In the genomic region with DNA sequence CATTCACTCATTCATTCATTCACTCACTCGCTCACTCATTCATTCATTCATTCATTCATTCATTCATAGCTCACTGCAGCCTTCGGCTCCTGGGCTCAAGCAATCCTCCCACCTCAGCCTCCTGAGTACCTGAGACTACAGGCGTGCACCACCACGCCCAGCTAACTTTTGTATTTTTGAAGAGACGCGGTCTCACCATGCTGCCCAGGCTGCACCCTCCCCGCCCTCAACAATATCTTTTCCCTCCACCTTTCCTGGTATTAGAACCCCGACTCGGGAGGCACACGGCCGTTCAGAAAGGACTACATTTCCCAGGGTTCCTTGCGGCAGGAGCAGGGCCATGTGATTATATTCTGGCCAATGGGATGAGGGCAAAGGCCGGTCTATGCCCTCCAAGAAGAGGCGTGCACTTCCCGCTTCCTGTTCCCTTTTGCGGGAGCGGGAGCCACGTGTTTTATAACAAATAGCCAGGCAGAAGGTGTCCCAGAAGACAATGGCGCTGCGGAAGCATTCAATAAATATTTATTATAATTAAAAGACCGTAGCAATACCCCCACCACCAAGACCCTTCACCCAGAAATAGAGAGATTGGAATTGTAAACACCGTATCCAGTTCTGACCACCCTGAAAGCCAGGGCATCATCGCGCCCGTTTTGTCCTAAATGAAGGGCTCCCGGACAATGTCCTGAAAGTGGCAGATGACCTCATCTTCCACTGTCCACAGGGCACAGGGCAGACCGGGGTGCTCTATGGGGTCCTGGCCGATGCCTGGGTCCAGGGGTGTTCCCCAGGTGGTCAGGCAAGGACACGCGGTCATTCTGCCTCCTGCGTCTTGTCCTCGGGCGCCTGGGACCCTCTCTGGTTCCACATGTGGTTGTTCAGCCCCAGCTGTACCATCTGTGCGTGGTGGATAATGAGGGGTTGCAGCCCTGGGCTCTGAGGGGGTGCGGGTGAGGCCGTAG, we compare ENCODE assay signal across 1 cellular context.
TF ChIP-seq lines count a peak whose summit lies in the region.

No MANE protein-coding gene starts in this region.

TF ChIP-seq in K562, 482 proteins besides CTCF, POLR2A, EP300 and RAD21 (continued from another document and continues in another):
- TF ChIP-seq, protein P1, sequence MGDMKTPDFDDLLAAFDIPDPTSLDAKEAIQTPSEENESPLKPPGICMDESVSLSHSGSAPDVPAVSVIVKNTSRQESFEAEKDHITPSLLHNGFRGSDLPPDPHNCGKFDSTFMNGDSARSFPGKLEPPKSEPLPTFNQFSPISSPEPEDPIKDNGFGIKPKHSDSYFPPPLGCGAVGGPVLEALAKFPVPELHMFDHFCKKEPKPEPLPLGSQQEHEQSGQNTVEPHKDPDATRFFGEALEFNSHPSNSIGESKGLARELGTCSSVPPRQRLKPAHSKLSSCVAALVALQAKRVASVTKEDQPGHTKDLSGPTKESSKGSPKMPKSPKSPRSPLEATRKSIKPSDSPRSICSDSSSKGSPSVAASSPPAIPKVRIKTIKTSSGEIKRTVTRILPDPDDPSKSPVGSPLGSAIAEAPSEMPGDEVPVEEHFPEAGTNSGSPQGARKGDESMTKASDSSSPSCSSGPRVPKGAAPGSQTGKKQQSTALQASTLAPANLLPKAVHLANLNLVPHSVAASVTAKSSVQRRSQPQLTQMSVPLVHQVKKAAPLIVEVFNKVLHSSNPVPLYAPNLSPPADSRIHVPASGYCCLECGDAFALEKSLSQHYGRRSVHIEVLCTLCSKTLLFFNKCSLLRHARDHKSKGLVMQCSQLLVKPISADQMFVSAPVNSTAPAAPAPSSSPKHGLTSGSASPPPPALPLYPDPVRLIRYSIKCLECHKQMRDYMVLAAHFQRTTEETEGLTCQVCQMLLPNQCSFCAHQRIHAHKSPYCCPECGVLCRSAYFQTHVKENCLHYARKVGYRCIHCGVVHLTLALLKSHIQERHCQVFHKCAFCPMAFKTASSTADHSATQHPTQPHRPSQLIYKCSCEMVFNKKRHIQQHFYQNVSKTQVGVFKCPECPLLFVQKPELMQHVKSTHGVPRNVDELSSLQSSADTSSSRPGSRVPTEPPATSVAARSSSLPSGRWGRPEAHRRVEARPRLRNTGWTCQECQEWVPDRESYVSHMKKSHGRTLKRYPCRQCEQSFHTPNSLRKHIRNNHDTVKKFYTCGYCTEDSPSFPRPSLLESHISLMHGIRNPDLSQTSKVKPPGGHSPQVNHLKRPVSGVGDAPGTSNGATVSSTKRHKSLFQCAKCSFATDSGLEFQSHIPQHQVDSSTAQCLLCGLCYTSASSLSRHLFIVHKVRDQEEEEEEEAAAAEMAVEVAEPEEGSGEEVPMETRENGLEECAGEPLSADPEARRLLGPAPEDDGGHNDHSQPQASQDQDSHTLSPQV (IDR thresholded peaks at IDR 0.05): peak; percentile 94
- TF ChIP-seq, protein P2, sequence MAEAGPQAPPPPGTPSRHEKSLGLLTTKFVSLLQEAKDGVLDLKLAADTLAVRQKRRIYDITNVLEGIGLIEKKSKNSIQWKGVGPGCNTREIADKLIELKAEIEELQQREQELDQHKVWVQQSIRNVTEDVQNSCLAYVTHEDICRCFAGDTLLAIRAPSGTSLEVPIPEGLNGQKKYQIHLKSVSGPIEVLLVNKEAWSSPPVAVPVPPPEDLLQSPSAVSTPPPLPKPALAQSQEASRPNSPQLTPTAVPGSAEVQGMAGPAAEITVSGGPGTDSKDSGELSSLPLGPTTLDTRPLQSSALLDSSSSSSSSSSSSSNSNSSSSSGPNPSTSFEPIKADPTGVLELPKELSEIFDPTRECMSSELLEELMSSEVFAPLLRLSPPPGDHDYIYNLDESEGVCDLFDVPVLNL (CRISPR knock-in tag; IDR thresholded peaks at IDR 0.05; ENCODE audit: low read depth): 0 out of 2 replicates have a peak, but pooled peaks have one; percentile 55
- TF ChIP-seq NR2C1 (IDR thresholded peaks at IDR 0.05) (peak; percentile 72), NR2C1 (tag; IDR thresholded peaks at IDR 0.05) (peak; percentile 79), NCOA6 (IDR thresholded peaks at IDR 0.05) (no peak), MIER1 (IDR thresholded peaks at IDR 0.05; ENCODE audit: low read depth) (no peak), ESRRA (IDR thresholded peaks at IDR 0.05; ENCODE audit: borderline replicate concordance, low read depth) (0 out of 2 replicates have a peak, but pooled peaks have one; percentile 9), SIN3A (IDR thresholded peaks at IDR 0.05; ENCODE audit: borderline replicate concordance in 2 of 2, control insufficient read depth in 1 of 2, low read depth in 2 of 2, low read length in 2 of 2) (peak; percentile 38 to 72; a peak in 2 of 4 replicates), NFATC3 (IDR thresholded peaks at IDR 0.05) (no peak), SIX5 (IDR thresholded peaks at IDR 0.05; ENCODE audit: borderline replicate concordance in 1 of 2, insufficient read depth in 1 of 2, low read depth in 1 of 2, low read length in 2 of 2) (peak; percentile 76 to 78), THRAP3 (IDR thresholded peaks at IDR 0.05; ENCODE audit: borderline replicate concordance) (0 out of 2 replicates have a peak, but pooled peaks have one; percentile 3), ZNF263 (CRISPR knock-in tag; IDR thresholded peaks at IDR 0.05; ENCODE audit: borderline replicate concordance) (peak; percentile 35; the same call in 1 of the 2 replicates), ZNF668 (CRISPR knock-in tag; IDR thresholded peaks at IDR 0.05) (no peak), ATF1 (CRISPR knock-in tag; IDR thresholded peaks at IDR 0.05) (no peak), ATF1 (tag; IDR thresholded peaks at IDR 0.05) (peak; percentile 55), HDAC2 (IDR thresholded peaks at IDR 0.05) (0 out of 2 replicates have a peak, but pooled peaks have one; percentile 34), CSDE1 (IDR thresholded peaks at IDR 0.05) (no peak), STAT5B (CRISPR knock-in tag; IDR thresholded peaks at IDR 0.05) (no peak)
- TF ChIP-seq, protein P3, sequence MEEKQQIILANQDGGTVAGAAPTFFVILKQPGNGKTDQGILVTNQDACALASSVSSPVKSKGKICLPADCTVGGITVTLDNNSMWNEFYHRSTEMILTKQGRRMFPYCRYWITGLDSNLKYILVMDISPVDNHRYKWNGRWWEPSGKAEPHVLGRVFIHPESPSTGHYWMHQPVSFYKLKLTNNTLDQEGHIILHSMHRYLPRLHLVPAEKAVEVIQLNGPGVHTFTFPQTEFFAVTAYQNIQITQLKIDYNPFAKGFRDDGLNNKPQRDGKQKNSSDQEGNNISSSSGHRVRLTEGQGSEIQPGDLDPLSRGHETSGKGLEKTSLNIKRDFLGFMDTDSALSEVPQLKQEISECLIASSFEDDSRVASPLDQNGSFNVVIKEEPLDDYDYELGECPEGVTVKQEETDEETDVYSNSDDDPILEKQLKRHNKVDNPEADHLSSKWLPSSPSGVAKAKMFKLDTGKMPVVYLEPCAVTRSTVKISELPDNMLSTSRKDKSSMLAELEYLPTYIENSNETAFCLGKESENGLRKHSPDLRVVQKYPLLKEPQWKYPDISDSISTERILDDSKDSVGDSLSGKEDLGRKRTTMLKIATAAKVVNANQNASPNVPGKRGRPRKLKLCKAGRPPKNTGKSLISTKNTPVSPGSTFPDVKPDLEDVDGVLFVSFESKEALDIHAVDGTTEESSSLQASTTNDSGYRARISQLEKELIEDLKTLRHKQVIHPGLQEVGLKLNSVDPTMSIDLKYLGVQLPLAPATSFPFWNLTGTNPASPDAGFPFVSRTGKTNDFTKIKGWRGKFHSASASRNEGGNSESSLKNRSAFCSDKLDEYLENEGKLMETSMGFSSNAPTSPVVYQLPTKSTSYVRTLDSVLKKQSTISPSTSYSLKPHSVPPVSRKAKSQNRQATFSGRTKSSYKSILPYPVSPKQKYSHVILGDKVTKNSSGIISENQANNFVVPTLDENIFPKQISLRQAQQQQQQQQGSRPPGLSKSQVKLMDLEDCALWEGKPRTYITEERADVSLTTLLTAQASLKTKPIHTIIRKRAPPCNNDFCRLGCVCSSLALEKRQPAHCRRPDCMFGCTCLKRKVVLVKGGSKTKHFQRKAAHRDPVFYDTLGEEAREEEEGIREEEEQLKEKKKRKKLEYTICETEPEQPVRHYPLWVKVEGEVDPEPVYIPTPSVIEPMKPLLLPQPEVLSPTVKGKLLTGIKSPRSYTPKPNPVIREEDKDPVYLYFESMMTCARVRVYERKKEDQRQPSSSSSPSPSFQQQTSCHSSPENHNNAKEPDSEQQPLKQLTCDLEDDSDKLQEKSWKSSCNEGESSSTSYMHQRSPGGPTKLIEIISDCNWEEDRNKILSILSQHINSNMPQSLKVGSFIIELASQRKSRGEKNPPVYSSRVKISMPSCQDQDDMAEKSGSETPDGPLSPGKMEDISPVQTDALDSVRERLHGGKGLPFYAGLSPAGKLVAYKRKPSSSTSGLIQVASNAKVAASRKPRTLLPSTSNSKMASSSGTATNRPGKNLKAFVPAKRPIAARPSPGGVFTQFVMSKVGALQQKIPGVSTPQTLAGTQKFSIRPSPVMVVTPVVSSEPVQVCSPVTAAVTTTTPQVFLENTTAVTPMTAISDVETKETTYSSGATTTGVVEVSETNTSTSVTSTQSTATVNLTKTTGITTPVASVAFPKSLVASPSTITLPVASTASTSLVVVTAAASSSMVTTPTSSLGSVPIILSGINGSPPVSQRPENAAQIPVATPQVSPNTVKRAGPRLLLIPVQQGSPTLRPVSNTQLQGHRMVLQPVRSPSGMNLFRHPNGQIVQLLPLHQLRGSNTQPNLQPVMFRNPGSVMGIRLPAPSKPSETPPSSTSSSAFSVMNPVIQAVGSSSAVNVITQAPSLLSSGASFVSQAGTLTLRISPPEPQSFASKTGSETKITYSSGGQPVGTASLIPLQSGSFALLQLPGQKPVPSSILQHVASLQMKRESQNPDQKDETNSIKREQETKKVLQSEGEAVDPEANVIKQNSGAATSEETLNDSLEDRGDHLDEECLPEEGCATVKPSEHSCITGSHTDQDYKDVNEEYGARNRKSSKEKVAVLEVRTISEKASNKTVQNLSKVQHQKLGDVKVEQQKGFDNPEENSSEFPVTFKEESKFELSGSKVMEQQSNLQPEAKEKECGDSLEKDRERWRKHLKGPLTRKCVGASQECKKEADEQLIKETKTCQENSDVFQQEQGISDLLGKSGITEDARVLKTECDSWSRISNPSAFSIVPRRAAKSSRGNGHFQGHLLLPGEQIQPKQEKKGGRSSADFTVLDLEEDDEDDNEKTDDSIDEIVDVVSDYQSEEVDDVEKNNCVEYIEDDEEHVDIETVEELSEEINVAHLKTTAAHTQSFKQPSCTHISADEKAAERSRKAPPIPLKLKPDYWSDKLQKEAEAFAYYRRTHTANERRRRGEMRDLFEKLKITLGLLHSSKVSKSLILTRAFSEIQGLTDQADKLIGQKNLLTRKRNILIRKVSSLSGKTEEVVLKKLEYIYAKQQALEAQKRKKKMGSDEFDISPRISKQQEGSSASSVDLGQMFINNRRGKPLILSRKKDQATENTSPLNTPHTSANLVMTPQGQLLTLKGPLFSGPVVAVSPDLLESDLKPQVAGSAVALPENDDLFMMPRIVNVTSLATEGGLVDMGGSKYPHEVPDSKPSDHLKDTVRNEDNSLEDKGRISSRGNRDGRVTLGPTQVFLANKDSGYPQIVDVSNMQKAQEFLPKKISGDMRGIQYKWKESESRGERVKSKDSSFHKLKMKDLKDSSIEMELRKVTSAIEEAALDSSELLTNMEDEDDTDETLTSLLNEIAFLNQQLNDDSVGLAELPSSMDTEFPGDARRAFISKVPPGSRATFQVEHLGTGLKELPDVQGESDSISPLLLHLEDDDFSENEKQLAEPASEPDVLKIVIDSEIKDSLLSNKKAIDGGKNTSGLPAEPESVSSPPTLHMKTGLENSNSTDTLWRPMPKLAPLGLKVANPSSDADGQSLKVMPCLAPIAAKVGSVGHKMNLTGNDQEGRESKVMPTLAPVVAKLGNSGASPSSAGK (IDR thresholded peaks at IDR 0.05): peak; percentile 97
- TF ChIP-seq, protein P4, sequence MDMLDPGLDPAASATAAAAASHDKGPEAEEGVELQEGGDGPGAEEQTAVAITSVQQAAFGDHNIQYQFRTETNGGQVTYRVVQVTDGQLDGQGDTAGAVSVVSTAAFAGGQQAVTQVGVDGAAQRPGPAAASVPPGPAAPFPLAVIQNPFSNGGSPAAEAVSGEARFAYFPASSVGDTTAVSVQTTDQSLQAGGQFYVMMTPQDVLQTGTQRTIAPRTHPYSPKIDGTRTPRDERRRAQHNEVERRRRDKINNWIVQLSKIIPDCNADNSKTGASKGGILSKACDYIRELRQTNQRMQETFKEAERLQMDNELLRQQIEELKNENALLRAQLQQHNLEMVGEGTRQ (CRISPR knock-in tag; IDR thresholded peaks at IDR 0.05): peak; percentile 99
- TF ChIP-seq, protein P5, sequence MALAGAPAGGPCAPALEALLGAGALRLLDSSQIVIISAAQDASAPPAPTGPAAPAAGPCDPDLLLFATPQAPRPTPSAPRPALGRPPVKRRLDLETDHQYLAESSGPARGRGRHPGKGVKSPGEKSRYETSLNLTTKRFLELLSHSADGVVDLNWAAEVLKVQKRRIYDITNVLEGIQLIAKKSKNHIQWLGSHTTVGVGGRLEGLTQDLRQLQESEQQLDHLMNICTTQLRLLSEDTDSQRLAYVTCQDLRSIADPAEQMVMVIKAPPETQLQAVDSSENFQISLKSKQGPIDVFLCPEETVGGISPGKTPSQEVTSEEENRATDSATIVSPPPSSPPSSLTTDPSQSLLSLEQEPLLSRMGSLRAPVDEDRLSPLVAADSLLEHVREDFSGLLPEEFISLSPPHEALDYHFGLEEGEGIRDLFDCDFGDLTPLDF (CRISPR knock-in tag; IDR thresholded peaks at IDR 0.05): peak; percentile 55; the same call in 1 of the 2 replicates
- TF ChIP-seq, protein P6, sequence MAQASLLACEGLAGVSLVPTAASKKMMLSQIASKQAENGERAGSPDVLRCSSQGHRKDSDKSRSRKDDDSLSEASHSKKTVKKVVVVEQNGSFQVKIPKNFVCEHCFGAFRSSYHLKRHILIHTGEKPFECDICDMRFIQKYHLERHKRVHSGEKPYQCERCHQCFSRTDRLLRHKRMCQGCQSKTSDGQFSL (CRISPR knock-in tag; IDR thresholded peaks at IDR 0.05): peak; percentile 44; the same call in 1 of the 2 replicates
- TF ChIP-seq, protein P6 (tag; IDR thresholded peaks at IDR 0.05): no peak
- TF ChIP-seq, protein P7, sequence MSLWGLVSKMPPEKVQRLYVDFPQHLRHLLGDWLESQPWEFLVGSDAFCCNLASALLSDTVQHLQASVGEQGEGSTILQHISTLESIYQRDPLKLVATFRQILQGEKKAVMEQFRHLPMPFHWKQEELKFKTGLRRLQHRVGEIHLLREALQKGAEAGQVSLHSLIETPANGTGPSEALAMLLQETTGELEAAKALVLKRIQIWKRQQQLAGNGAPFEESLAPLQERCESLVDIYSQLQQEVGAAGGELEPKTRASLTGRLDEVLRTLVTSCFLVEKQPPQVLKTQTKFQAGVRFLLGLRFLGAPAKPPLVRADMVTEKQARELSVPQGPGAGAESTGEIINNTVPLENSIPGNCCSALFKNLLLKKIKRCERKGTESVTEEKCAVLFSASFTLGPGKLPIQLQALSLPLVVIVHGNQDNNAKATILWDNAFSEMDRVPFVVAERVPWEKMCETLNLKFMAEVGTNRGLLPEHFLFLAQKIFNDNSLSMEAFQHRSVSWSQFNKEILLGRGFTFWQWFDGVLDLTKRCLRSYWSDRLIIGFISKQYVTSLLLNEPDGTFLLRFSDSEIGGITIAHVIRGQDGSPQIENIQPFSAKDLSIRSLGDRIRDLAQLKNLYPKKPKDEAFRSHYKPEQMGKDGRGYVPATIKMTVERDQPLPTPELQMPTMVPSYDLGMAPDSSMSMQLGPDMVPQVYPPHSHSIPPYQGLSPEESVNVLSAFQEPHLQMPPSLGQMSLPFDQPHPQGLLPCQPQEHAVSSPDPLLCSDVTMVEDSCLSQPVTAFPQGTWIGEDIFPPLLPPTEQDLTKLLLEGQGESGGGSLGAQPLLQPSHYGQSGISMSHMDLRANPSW (CRISPR knock-in tag; IDR thresholded peaks at IDR 0.05): no peak; the same call in 1 of the 2 replicates
